1 cellular context compared by ENCODE assay signal in the genomic region with DNA sequence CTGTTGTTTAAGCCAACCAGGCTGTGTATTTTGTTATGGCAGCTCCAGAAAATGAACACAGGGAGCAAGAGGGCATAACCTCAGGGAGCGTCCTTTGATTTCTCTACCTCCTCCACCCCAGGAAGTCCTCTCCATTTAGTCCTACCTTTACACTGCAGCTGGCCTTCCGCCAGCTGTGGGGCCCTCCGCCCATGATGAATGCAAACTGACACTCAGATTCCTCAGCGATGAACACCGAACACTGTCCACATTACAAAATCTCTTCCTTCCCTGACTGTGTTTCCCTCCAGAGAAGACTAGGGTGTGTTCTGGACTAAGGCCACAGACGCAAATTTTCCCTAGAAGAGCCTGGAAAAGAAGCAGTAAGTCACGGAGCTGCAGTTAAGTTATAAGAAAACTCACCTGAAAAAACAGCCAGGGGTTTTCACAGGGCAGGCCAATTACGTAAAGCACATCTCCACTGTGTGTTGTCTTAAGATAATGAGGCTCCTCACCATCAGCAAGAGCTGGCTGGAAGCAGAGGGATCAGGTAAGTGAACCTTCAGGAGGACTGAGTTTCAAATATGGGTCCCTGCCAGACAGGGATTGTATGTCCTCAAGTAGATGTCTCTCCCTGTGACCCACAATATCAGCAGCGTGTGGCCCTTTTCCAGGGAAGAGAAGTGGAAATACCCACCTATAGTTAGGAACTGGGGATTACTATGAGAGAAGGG.
TF ChIP-seq lines count a peak whose summit lies in the region.

No MANE protein-coding gene starts in this region.

TF ChIP-seq in HepG2, 621 proteins besides CTCF, POLR2A, EP300 and RAD21 (continued from another document and continues in another):
- TF ChIP-seq, protein P1, sequence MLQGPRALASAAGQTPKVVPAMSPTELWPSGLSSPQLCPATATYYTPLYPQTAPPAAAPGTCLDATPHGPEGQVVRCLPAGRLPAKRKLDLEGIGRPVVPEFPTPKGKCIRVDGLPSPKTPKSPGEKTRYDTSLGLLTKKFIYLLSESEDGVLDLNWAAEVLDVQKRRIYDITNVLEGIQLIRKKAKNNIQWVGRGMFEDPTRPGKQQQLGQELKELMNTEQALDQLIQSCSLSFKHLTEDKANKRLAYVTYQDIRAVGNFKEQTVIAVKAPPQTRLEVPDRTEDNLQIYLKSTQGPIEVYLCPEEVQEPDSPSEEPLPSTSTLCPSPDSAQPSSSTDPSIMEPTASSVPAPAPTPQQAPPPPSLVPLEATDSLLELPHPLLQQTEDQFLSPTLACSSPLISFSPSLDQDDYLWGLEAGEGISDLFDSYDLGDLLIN (CRISPR knock-in tag; IDR thresholded peaks at IDR 0.05; ENCODE audit: borderline replicate concordance) = no peak
- no peak for TF ChIP-seq TRIM24 (CRISPR knock-in tag; IDR thresholded peaks at IDR 0.05)
- TF ChIP-seq, protein P2, sequence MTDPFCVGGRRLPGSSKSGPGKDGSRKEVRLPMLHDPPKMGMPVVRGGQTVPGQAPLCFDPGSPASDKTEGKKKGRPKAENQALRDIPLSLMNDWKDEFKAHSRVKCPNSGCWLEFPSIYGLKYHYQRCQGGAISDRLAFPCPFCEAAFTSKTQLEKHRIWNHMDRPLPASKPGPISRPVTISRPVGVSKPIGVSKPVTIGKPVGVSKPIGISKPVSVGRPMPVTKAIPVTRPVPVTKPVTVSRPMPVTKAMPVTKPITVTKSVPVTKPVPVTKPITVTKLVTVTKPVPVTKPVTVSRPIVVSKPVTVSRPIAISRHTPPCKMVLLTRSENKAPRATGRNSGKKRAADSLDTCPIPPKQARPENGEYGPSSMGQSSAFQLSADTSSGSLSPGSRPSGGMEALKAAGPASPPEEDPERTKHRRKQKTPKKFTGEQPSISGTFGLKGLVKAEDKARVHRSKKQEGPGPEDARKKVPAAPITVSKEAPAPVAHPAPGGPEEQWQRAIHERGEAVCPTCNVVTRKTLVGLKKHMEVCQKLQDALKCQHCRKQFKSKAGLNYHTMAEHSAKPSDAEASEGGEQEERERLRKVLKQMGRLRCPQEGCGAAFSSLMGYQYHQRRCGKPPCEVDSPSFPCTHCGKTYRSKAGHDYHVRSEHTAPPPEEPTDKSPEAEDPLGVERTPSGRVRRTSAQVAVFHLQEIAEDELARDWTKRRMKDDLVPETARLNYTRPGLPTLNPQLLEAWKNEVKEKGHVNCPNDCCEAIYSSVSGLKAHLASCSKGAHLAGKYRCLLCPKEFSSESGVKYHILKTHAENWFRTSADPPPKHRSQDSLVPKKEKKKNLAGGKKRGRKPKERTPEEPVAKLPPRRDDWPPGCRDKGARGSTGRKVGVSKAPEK (CRISPR knock-in tag; IDR thresholded peaks at IDR 0.05; ENCODE audit: borderline replicate concordance) = no peak
- no peak for TF ChIP-seq ZNF225 (CRISPR knock-in tag; IDR thresholded peaks at IDR 0.05)
- TF ChIP-seq ZNF652 (CRISPR knock-in tag; IDR thresholded peaks at IDR 0.05; ENCODE audit: borderline replicate concordance, low read depth) = no peak
- TF ChIP-seq MEIS1 (CRISPR knock-in tag; IDR thresholded peaks at IDR 0.05; ENCODE audit: borderline replicate concordance) = no peak
- TF ChIP-seq IRF9 (CRISPR knock-in tag; IDR thresholded peaks at IDR 0.05; ENCODE audit: borderline replicate concordance) = no peak
- no peak for TF ChIP-seq ZBTB2 (CRISPR knock-in tag; IDR thresholded peaks at IDR 0.05; ENCODE audit: low read depth)
- TF ChIP-seq ZC3H13 (CRISPR knock-in tag; IDR thresholded peaks at IDR 0.05) = no peak
- peak; percentile 40; the same call in 1 of the 2 replicates for TF ChIP-seq KAT8 (CRISPR knock-in tag; IDR thresholded peaks at IDR 0.05)
- TF ChIP-seq CENPBD1 (CRISPR knock-in tag; IDR thresholded peaks at IDR 0.05; ENCODE audit: borderline replicate concordance, low read depth) = no peak
- no peak for TF ChIP-seq ZNF782 (CRISPR knock-in tag; IDR thresholded peaks at IDR 0.05; ENCODE audit: borderline replicate concordance)
- peak; percentile 47; the same call in 1 of the 2 replicates for TF ChIP-seq HNF4A (CRISPR knock-in tag; IDR thresholded peaks at IDR 0.05)
- no peak for TF ChIP-seq RFX1 (IDR thresholded peaks at IDR 0.05)
- 0 out of 2 replicates have a peak, but pooled peaks have one; percentile 53 for TF ChIP-seq ZNF12 (CRISPR knock-in tag; IDR thresholded peaks at IDR 0.05)
- TF ChIP-seq, protein P3, sequence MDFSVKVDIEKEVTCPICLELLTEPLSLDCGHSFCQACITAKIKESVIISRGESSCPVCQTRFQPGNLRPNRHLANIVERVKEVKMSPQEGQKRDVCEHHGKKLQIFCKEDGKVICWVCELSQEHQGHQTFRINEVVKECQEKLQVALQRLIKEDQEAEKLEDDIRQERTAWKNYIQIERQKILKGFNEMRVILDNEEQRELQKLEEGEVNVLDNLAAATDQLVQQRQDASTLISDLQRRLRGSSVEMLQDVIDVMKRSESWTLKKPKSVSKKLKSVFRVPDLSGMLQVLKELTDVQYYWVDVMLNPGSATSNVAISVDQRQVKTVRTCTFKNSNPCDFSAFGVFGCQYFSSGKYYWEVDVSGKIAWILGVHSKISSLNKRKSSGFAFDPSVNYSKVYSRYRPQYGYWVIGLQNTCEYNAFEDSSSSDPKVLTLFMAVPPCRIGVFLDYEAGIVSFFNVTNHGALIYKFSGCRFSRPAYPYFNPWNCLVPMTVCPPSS (IDR thresholded peaks at IDR 0.05) = no peak
- no peak for TF ChIP-seq CBX2 (IDR thresholded peaks at IDR 0.05; ENCODE audit: low read depth, low read length)
- TF ChIP-seq CBX2 (CRISPR knock-in tag; IDR thresholded peaks at IDR 0.05; ENCODE audit: low read depth) = no peak
- no peak for TF ChIP-seq NKX3-1 (CRISPR knock-in tag; IDR thresholded peaks at IDR 0.05)
- no peak for TF ChIP-seq MLX (CRISPR knock-in tag; IDR thresholded peaks at IDR 0.05)
- TF ChIP-seq ZNF382 (CRISPR knock-in tag; IDR thresholded peaks at IDR 0.05; ENCODE audit: borderline replicate concordance) = no peak
- TF ChIP-seq ZNF30 (CRISPR knock-in tag; IDR thresholded peaks at IDR 0.05) = no peak
- TF ChIP-seq ZNF430 (CRISPR knock-in tag; IDR thresholded peaks at IDR 0.05) = no peak
- TF ChIP-seq ZNF180 (CRISPR knock-in tag; IDR thresholded peaks at IDR 0.05; ENCODE audit: borderline replicate concordance, low read depth) = no peak
- no peak for TF ChIP-seq KLF15 (CRISPR knock-in tag; IDR thresholded peaks at IDR 0.05; ENCODE audit: borderline replicate concordance)
- no peak for TF ChIP-seq ZBTB4 (CRISPR knock-in tag; IDR thresholded peaks at IDR 0.05; ENCODE audit: borderline replicate concordance)
- no peak for TF ChIP-seq ZSCAN12 (CRISPR knock-in tag; IDR thresholded peaks at IDR 0.05)
- TF ChIP-seq KDM5A (IDR thresholded peaks at IDR 0.05; ENCODE audit: borderline replicate concordance, low read length) = no peak
- no peak for TF ChIP-seq ZNF24 (IDR thresholded peaks at IDR 0.05)
- no peak for TF ChIP-seq SRSF4 (IDR thresholded peaks at IDR 0.05; ENCODE audit: low read depth, low read length, poor library complexity, severe bottlenecking)
- peak; percentile 53; the same call in 1 of the 2 replicates for TF ChIP-seq CEBPG (CRISPR knock-in tag; IDR thresholded peaks at IDR 0.05)
- no peak for TF ChIP-seq PCBP1 (IDR thresholded peaks at IDR 0.05; ENCODE audit: borderline replicate concordance, low read depth, low read length)
- peak; percentile 59; the same call in 1 of the 2 replicates for TF ChIP-seq FOXA3 (CRISPR knock-in tag; IDR thresholded peaks at IDR 0.05)
- TF ChIP-seq ZNF207 (IDR thresholded peaks at IDR 0.05; ENCODE audit: borderline replicate concordance) = no peak
- peak; percentile 43; the same call in 1 of the 2 replicates for TF ChIP-seq ZSCAN9 (CRISPR knock-in tag; IDR thresholded peaks at IDR 0.05; ENCODE audit: borderline replicate concordance)
- no peak for TF ChIP-seq ZBTB8A (CRISPR knock-in tag; IDR thresholded peaks at IDR 0.05; ENCODE audit: borderline replicate concordance, low read depth)
- TF ChIP-seq SMC3 (IDR thresholded peaks at IDR 0.05; ENCODE audit: low read length) = no peak
- no peak for TF ChIP-seq CHD2 (IDR thresholded peaks at IDR 0.05; ENCODE audit: low read depth, low read length)
- TF ChIP-seq ZNF33A (CRISPR knock-in tag; IDR thresholded peaks at IDR 0.05; ENCODE audit: borderline replicate concordance) = no peak
- TF ChIP-seq ZNF468 (CRISPR knock-in tag; IDR thresholded peaks at IDR 0.05) = no peak
- TF ChIP-seq ZNF660 (CRISPR knock-in tag; IDR thresholded peaks at IDR 0.05; ENCODE audit: borderline replicate concordance, low read depth) = no peak
- TF ChIP-seq ZSCAN30 (CRISPR knock-in tag; IDR thresholded peaks at IDR 0.05) = no peak
- TF ChIP-seq REPIN1 (CRISPR knock-in tag; IDR thresholded peaks at IDR 0.05; ENCODE audit: borderline replicate concordance, low read depth) = no peak
- no peak for TF ChIP-seq SSRP1 (CRISPR knock-in tag; IDR thresholded peaks at IDR 0.05)
- TF ChIP-seq HIVEP1 (CRISPR knock-in tag; IDR thresholded peaks at IDR 0.05) = no peak
- TF ChIP-seq, protein P4, sequence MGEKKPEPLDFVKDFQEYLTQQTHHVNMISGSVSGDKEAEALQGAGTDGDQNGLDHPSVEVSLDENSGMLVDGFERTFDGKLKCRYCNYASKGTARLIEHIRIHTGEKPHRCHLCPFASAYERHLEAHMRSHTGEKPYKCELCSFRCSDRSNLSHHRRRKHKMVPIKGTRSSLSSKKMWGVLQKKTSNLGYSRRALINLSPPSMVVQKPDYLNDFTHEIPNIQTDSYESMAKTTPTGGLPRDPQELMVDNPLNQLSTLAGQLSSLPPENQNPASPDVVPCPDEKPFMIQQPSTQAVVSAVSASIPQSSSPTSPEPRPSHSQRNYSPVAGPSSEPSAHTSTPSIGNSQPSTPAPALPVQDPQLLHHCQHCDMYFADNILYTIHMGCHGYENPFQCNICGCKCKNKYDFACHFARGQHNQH (CRISPR knock-in tag; IDR thresholded peaks at IDR 0.05) = no peak
- TF ChIP-seq TARDBP (CRISPR knock-in tag; IDR thresholded peaks at IDR 0.05) = peak; percentile 38; the same call in 1 of the 2 replicates
- TF ChIP-seq ZNF441 (CRISPR knock-in tag; IDR thresholded peaks at IDR 0.05; ENCODE audit: borderline replicate concordance) = no peak
- TF ChIP-seq, protein P5, sequence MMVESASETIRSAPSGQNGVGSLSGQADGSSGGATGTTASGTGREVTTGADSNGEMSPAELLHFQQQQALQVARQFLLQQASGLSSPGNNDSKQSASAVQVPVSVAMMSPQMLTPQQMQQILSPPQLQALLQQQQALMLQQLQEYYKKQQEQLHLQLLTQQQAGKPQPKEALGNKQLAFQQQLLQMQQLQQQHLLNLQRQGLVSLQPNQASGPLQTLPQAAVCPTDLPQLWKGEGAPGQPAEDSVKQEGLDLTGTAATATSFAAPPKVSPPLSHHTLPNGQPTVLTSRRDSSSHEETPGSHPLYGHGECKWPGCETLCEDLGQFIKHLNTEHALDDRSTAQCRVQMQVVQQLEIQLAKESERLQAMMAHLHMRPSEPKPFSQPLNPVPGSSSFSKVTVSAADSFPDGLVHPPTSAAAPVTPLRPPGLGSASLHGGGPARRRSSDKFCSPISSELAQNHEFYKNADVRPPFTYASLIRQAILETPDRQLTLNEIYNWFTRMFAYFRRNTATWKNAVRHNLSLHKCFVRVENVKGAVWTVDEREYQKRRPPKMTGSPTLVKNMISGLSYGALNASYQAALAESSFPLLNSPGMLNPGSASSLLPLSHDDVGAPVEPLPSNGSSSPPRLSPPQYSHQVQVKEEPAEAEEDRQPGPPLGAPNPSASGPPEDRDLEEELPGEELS (CRISPR knock-in tag; IDR thresholded peaks at IDR 0.05) = peak; percentile 73
